Comparison of ENCODE assay signal across 1 cellular context in genomic region chr5:64754066-64754465, GRCh38.
TF ChIP-seq lines count a peak whose summit lies in the region.

No MANE protein-coding gene starts in this region.

TF ChIP-seq in K562, 482 proteins besides CTCF, POLR2A, EP300 and RAD21:
- TF ChIP-seq CHD7 (IDR thresholded peaks at IDR 0.05; ENCODE audit: low read depth, low read length) (peak; percentile 89), ZSCAN32 (CRISPR knock-in tag; IDR thresholded peaks at IDR 0.05) (no peak)
